ENCODE assay signal across 2 cellular contexts in genomic region chr1:175564723-175565122, GRCh38.
TF ChIP-seq lines count a peak whose summit lies in the region.

No MANE protein-coding gene starts in this region.

TF ChIP-seq in GM23338, 12 proteins besides CTCF, POLR2A, EP300 and RAD21:
- TF ChIP-seq, protein P1, sequence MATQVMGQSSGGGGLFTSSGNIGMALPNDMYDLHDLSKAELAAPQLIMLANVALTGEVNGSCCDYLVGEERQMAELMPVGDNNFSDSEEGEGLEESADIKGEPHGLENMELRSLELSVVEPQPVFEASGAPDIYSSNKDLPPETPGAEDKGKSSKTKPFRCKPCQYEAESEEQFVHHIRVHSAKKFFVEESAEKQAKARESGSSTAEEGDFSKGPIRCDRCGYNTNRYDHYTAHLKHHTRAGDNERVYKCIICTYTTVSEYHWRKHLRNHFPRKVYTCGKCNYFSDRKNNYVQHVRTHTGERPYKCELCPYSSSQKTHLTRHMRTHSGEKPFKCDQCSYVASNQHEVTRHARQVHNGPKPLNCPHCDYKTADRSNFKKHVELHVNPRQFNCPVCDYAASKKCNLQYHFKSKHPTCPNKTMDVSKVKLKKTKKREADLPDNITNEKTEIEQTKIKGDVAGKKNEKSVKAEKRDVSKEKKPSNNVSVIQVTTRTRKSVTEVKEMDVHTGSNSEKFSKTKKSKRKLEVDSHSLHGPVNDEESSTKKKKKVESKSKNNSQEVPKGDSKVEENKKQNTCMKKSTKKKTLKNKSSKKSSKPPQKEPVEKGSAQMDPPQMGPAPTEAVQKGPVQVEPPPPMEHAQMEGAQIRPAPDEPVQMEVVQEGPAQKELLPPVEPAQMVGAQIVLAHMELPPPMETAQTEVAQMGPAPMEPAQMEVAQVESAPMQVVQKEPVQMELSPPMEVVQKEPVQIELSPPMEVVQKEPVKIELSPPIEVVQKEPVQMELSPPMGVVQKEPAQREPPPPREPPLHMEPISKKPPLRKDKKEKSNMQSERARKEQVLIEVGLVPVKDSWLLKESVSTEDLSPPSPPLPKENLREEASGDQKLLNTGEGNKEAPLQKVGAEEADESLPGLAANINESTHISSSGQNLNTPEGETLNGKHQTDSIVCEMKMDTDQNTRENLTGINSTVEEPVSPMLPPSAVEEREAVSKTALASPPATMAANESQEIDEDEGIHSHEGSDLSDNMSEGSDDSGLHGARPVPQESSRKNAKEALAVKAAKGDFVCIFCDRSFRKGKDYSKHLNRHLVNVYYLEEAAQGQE (IDR thresholded peaks at IDR 0.05; ENCODE audit: unreplicated experiment), result no peak
- TF ChIP-seq JUNB (IDR thresholded peaks at IDR 0.05; ENCODE audit: unreplicated experiment), result no peak
- TF ChIP-seq EZH2 (IDR thresholded peaks at IDR 0.05; ENCODE audit: low read depth, unreplicated experiment), result no peak
- TF ChIP-seq EZH2phosphoT487 (IDR thresholded peaks at IDR 0.05; ENCODE audit: unreplicated experiment), result no peak
- no peak for TF ChIP-seq ZNF331 (CRISPR knock-in tag; IDR thresholded peaks at IDR 0.05; ENCODE audit: low read depth)
- no peak for TF ChIP-seq ZNF114 (CRISPR knock-in tag; IDR thresholded peaks at IDR 0.05)
- TF ChIP-seq POLR2AphosphoS5 (IDR thresholded peaks at IDR 0.05; ENCODE audit: low read depth), result no peak
- TF ChIP-seq NANOG (IDR thresholded peaks at IDR 0.05; ENCODE audit: borderline replicate concordance), result no peak
TF ChIP-seq in GM23338: peak in this region for 0.

TF ChIP-seq in H1, 55 proteins besides CTCF, POLR2A, EP300 and RAD21 (continued from another document):
- TF ChIP-seq RXRA (IDR thresholded peaks at IDR 0.05; ENCODE audit: insufficient read depth, low read depth, low read length) (no peak), NRF1 (IDR thresholded peaks at IDR 0.05; ENCODE audit: low read depth, low read length) (no peak), TEAD4 (IDR thresholded peaks at IDR 0.05; ENCODE audit: low read depth, low read length) (no peak), TAF1 (IDR thresholded peaks at IDR 0.05; ENCODE audit: low read depth, low read length) (no peak), SAP30 (IDR thresholded peaks at IDR 0.05; ENCODE audit: insufficient read depth, insufficient replicate concordance, low read length) (no peak), CTBP2 (IDR thresholded peaks at IDR 0.05; ENCODE audit: borderline replicate concordance, insufficient read depth, insufficient read length, low read length) (no peak), ZNF274 (IDR thresholded peaks at IDR 0.05; ENCODE audit: borderline replicate concordance, extremely low read depth, low read length) (no peak), TCF12 (IDR thresholded peaks at IDR 0.05; ENCODE audit: low read depth, low read length) (no peak), ASH2L (IDR thresholded peaks at IDR 0.05; ENCODE audit: low read length) (no peak), SIN3A (conservative IDR thresholded peaks at IDR 0.05 in 1 of 2, IDR thresholded peaks at IDR 0.05 in 1 of 2; ENCODE audit: low read depth in 1 of 2, low read length in 2 of 2) (no peak), ATF2 (IDR thresholded peaks at IDR 0.05; ENCODE audit: low read length) (no peak), CHD2 (IDR thresholded peaks at IDR 0.05; ENCODE audit: low read length) (no peak)
- TF ChIP-seq, protein P2, sequence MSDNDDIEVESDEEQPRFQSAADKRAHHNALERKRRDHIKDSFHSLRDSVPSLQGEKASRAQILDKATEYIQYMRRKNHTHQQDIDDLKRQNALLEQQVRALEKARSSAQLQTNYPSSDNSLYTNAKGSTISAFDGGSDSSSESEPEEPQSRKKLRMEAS (IDR thresholded peaks at IDR 0.05), result no peak
- TF ChIP-seq, protein P3, sequence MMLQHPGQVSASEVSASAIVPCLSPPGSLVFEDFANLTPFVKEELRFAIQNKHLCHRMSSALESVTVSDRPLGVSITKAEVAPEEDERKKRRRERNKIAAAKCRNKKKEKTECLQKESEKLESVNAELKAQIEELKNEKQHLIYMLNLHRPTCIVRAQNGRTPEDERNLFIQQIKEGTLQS (IDR thresholded peaks at IDR 0.05; ENCODE audit: insufficient read depth, low read depth, low read length), result no peak
